Comparison of ENCODE assay signal across 8 cellular contexts in genomic region chr2:205614965-205615364, GRCh38.
"Had no signal": no experiment of that assay in that cellular context is flagged by ENCODE, and none has a peak within 500 bp of the region (broad histone marks: within the 10 kb centered on the region; RNA-seq: fewer than 3 reads in every experiment).

No MANE protein-coding gene starts in this region.

- FAIRE-seq: G401.6, GM12878, GM12891, GM12892, GM18507, GM19239 had no signal

- ATAC-seq: GM12878 had no signal

- DNase-seq: GDM1, GF-D8 had no signal

- H3K4me3 ChIP-seq: GM12878 had no signal
